In the genomic region with DNA sequence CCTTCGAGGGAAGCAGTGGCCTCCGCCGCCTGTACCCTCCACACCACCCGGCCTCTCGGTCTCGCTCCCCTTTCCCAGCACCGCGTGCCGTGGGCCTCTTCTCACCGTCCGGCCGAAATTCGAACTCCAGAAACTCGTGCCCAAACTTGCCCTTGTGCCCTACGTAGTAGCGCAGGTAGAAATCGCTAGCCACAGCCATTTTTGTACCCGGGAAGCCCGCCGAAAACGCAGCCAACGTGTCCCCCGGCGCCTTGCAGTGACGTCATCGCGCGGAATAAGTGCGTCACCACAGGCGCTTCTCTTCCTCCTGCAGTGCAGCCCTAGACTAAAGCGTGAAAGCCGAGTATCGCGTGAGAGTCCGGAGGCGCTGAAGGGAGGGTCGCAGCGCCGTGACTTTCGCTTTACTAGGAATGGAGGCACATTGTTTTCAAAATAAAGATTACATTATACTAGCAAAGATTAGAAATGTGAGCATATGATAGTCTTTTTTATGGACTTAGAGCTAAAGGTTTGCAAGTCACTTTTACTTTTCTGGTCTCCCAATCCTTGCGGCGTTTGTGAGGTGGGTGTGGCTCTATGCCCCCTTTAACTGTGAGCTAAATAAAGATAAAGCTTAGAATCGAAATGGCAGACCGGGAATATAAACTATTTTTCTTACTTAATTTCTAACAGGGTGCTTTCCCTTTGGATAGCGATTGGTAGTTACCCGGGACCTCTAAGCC, we compare ENCODE assay signal across 8 cellular contexts. TPM values are rescaled to one million over a fixed set of nuclear protein-coding genes. Genes with fewer than 3 reads are reported as not detected.
DNase-seq lines count a peak whose midpoint lies in the region; FAIRE-seq and TF ChIP-seq lines count a peak whose summit lies in the region.

A gene (minus strand): TSS at position 276 of the 722 bp plus-strand sequence. CDS start 77 bp downstream, at position 199.

- peaks cover 3 to 4% of the 10 kb centered on the region in 2 donors for H3K4me1 ChIP-seq in neuronal stem cell (ENCODE audit: control insufficient read depth in 2 of 2, insufficient read depth in 1 of 2, low read depth in 1 of 2, low read length in 2 of 2)

- no peak within 1 kb of the TSS for H2BK120ac ChIP-seq in neuronal stem cell (ENCODE audit: low read depth, low read length)

- H3K27me3 ChIP-seq in neuronal stem cell (ENCODE audit: control insufficient read depth in 3 of 3, insufficient read depth in 3 of 3, low read depth in 1 of 3, low read length in 3 of 3): peaks cover 0 to 4% (median 0%) of the 10 kb centered on the region in 3 experiments

- CTCF ChIA-PET in activated naive CD4-positive, alpha-beta T cell treated with anti-CD3 and anti-CD28 coated beads for 36 hours (lab: Charles Lee): interaction anchor here (2.2 kb wide), 1 partner anchor 136 kb away, joined by 12 read pairs; no protein-coding TSS in a partner anchor

- H3K4me2 ChIP-seq in neuronal stem cell (ENCODE audit: insufficient read depth, low read length, poor library complexity, severe bottlenecking): peak within 1 kb of the TSS; percentile 67

- peak within 1 kb of the TSS; percentile 76 for H3K14ac ChIP-seq in neuronal stem cell (ENCODE audit: low read length)

- TF ChIP-seq CTCF in HFF-Myc (IDR thresholded peaks at IDR 0.05; ENCODE audit: low read depth, low read length, missing control alignments) (no peak), subcutaneous adipose tissue (IDR thresholded peaks at IDR 0.05; ENCODE audit: low read depth) (no peak)

- intact Hi-C loops in activated naive CD4-positive, alpha-beta T cell treated with anti-CD3 and anti-CD28 coated beads for 36 hours (cut with micrococcal nuclease): loop anchor here (1.0 to 10.0 kb wide), 10 partner anchors 61 to 1159 kb away; a partner anchor contains a TSS

- peak within 1 kb of the TSS; percentile 99 for H3K27ac Mint-ChIP-seq in activated naive CD4-positive, alpha-beta T cell treated with anti-CD3 and anti-CD28 coated beads for 36 hours

- WGBS in neuronal stem cell (ENCODE audit: extremely low coverage in 2 of 2, insufficient read length in 2 of 2, insufficient replicate concordance in 1 of 2), 2 donors: no CpG with 5 or more reads among the region's 46 CpGs

- H3K79me1 ChIP-seq in neuronal stem cell (ENCODE audit: low read depth, low read length): peaks cover 4% of the 10 kb centered on the region

- peak within 1 kb of the TSS; percentile 95 for H3K18ac ChIP-seq in neuronal stem cell (ENCODE audit: low read length)

- H2BK5ac ChIP-seq in neuronal stem cell (ENCODE audit: low read length): no peak within 1 kb of the TSS

- peak within 1 kb of the TSS; percentile 95 for H4K91ac ChIP-seq in neuronal stem cell (ENCODE audit: low read depth, low read length, poor library complexity)

- peak within 1 kb of the TSS; percentile 80 for H3K23ac ChIP-seq in neuronal stem cell (ENCODE audit: low read depth, low read length, poor library complexity)

- peaks cover 2 to 40% of the 10 kb centered on the region in 2 donors for H3K36me3 ChIP-seq in neuronal stem cell (replicated peaks in 1 of 2; ENCODE audit: control insufficient read depth in 2 of 2, insufficient read depth in 2 of 2, low read length in 2 of 2)

- peak within 1 kb of the TSS; percentile 52 for H3K27ac ChIP-seq in neuronal stem cell (replicated peaks; ENCODE audit: low read length)

- H3K9ac ChIP-seq in neuronal stem cell (ENCODE audit: low read depth, low read length, poor library complexity): peak within 1 kb of the TSS; percentile 99

- H3K36me3 Mint-ChIP-seq in activated naive CD4-positive, alpha-beta T cell treated with anti-CD3 and anti-CD28 coated beads for 36 hours (ENCODE audit: low read depth): peaks cover 32% of the 10 kb centered on the region

- FAIRE-seq in frontal cortex (lab: Jason Lieb, UNC): no peak

- H3K9me3 ChIP-seq in neuronal stem cell (replicated peaks in 1 of 2; ENCODE audit: control insufficient read depth in 2 of 2, insufficient read depth in 1 of 2, low read depth in 1 of 2, low read length in 2 of 2): no peaks in the 10 kb centered on the region

- peaks cover 2% of the 10 kb centered on the region for H3K27me3 Mint-ChIP-seq in activated naive CD4-positive, alpha-beta T cell treated with anti-CD3 and anti-CD28 coated beads for 36 hours (ENCODE audit: low read depth)

- H2AFZ ChIP-seq in neuronal stem cell (ENCODE audit: low read length): peak within 1 kb of the TSS; percentile 91

- H2BK15ac ChIP-seq in neuronal stem cell (ENCODE audit: low read length): no peak within 1 kb of the TSS

- H3K9me3 Mint-ChIP-seq in activated naive CD4-positive, alpha-beta T cell treated with anti-CD3 and anti-CD28 coated beads for 36 hours: no peaks in the 10 kb centered on the region

- no peak within 1 kb of the TSS for H2AK5ac ChIP-seq in neuronal stem cell (ENCODE audit: low read depth, low read length)

- peaks cover 30% of the 10 kb centered on the region for H3K4me1 Mint-ChIP-seq in activated naive CD4-positive, alpha-beta T cell treated with anti-CD3 and anti-CD28 coated beads for 36 hours (ENCODE audit: low read depth)

- DNase-seq in GM03348 (ENCODE audit: low spot score): peak; percentile 94
- peak; percentile 89 for DNase-seq in HFF-Myc (ENCODE audit: extremely low read depth, low read depth)
- DNase-seq in NAMALWA (ENCODE audit: low spot score): peak; percentile 99
- DNase-seq in SK-N-DZ (ENCODE audit: low spot score): peak; percentile 95
- peak; percentile 99 for DNase-seq in activated naive CD4-positive, alpha-beta T cell treated with anti-CD3 and anti-CD28 coated beads for 36 hours
- DNase-seq in frontal cortex (ENCODE audit: low spot score in 2 of 2): peak; percentile 55 to 75
- DNase-seq in neuronal stem cell (ENCODE audit: low spot score): peak; percentile 96

- H3K4me3 Mint-ChIP-seq in activated naive CD4-positive, alpha-beta T cell treated with anti-CD3 and anti-CD28 coated beads for 36 hours: peak within 1 kb of the TSS; percentile 99

- peak within 1 kb of the TSS; percentile 59 for H3K4me3 ChIP-seq in HFF-Myc (replicated peaks; ENCODE audit: low read depth, low read length)
- peak within 1 kb of the TSS; percentile 79 to 99 for H3K4me3 ChIP-seq in neuronal stem cell (ENCODE audit: low read length in 2 of 2)

- H3K4ac ChIP-seq in neuronal stem cell (ENCODE audit: low read length): no peak within 1 kb of the TSS

- H4K8ac ChIP-seq in neuronal stem cell (ENCODE audit: low read depth, low read length): no peak within 1 kb of the TSS

- H2BK12ac ChIP-seq in neuronal stem cell (ENCODE audit: low read length): no peak within 1 kb of the TSS

RNA-seq across cellular contexts. Expression of the gene that starts here (rescaled TPM):
- 54.9 and 64.2 TPM in 2 replicates for polyA plus RNA-seq in SK-N-DZ (2014; cell fraction: cytosol; rRNA removed)
- polyA plus RNA-seq in SK-N-DZ (2014; cell fraction: nucleus; rRNA removed): 56.7 and 82.0 TPM in 2 replicates
- total RNA-seq in activated naive CD4-positive, alpha-beta T cell treated with anti-CD3 and anti-CD28 coated beads for 36 hours: 10 to 100 TPM; 58.8 to 61.1 TPM
- total RNA-seq in frontal cortex (18.3 TPM), subcutaneous adipose tissue (10 to 100 TPM; 11.7 to 24.7 (median 14.4) TPM)
- 30.6 TPM for polyA plus RNA-seq in neuronal stem cell (2013, experiment 1 of 2)
- polyA plus RNA-seq in neuronal stem cell (2013, experiment 2 of 2): 30.7 TPM

Comparison
In these comparisons a context has a peak if more than half of its experiments do, and no peak if none do; other contexts are left out.
1. Peak in every context shown above with its lines: DNase-seq, H3K4me3 ChIP-seq and H3K27ac ChIP-seq.